ENCODE assay signal across 14 cellular contexts in the genomic region with DNA sequence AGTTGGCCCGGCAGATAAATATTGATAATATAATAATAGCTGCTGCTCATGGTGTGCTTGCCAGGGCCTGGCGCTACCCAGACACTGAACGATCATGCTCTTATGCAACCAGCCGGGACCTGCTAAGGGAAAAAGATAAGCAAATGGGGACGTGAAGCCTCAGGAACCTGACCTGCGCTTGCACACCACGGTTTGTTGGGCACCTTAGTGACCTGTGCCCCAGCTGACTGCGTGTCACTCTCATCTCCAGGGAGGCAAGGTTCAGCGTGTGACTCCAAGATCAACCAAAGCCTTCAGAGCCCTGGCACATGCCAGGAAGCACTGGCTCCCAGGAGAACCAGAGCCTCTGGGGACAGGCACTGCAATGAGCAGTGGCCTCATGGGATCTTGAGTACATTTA.
"Had no signal": no experiment of that assay in that cellular context is flagged by ENCODE, and none has a peak within 500 bp of the region (broad histone marks: within the 10 kb centered on the region; RNA-seq: fewer than 3 reads in every experiment).

No MANE protein-coding gene starts in this region.

- H3K4me1 ChIP-seq: breast epithelium, foreskin keratinocyte, left lung, upper lobe of right lung had no signal

- DNase-seq: activated CD4-positive, alpha-beta T cell treated with anti-CD3 and anti-CD28 coated beads for 4 hours; activated CD8-positive, alpha-beta memory T cell treated with anti-CD3 and anti-CD28 coated beads, Interleukin-2, amount 50 U/mL, for 48 hours; activated CD8-positive, alpha-beta T cell treated with anti-CD3 and anti-CD28 coated beads, Interleukin-2, amount 10 ng/mL, durations not matched to agents 7 days and 5 days; activated naive CD8-positive, alpha-beta T cell treated with anti-CD3 and anti-CD28 coated beads, Interleukin-2, amount 10 ng/mL, durations not matched to agents 7 days and 5 days; foreskin keratinocyte; mesendoderm; upper lobe of right lung had no signal

- H3K4me3 ChIP-seq: breast epithelium, left lung, smooth muscle cell, upper lobe of right lung had no signal

- H3K27me3 ChIP-seq: breast epithelium, foreskin keratinocyte, left lung, upper lobe of right lung had no signal

- H3K4me3 Mint-ChIP-seq: activated CD8-positive, alpha-beta T cell treated with anti-CD3 and anti-CD28 coated beads, Interleukin-2, amount 10 ng/mL, durations not matched to agents 7 days and 5 days; activated naive CD8-positive, alpha-beta T cell treated with anti-CD3 and anti-CD28 coated beads, Interleukin-2, amount 10 ng/mL, durations not matched to agents 7 days and 5 days; neural crest cell; stimulated activated effector memory CD8-positive, alpha-beta T cell treated with anti-CD3 and anti-CD28 coated beads, Interleukin-12 subunit alpha, Interleukin-12 subunit beta, amount 100 ng/mL, for 72 hours had no signal

- ATAC-seq: activated CD8-positive, alpha-beta T cell treated with anti-CD3 and anti-CD28 coated beads, Interleukin-2, amount 10 ng/mL, durations not matched to agents 7 days and 5 days; left lung; stimulated activated effector memory CD8-positive, alpha-beta T cell treated with anti-CD3 and anti-CD28 coated beads, Interleukin-12 subunit alpha, Interleukin-12 subunit beta, amount 100 ng/mL, for 72 hours; upper lobe of right lung had no signal

- H3K27me3 Mint-ChIP-seq: activated naive CD8-positive, alpha-beta T cell treated with anti-CD3 and anti-CD28 coated beads, Interleukin-2, amount 10 ng/mL, durations not matched to agents 7 days and 5 days had no signal

- H3K4me2 ChIP-seq: smooth muscle cell had no signal

- H3K27ac Mint-ChIP-seq: activated CD8-positive, alpha-beta T cell treated with anti-CD3 and anti-CD28 coated beads, Interleukin-2, amount 10 ng/mL, durations not matched to agents 7 days and 5 days; activated naive CD8-positive, alpha-beta T cell treated with anti-CD3 and anti-CD28 coated beads, Interleukin-2, amount 10 ng/mL, durations not matched to agents 7 days and 5 days; stimulated activated effector memory CD8-positive, alpha-beta T cell treated with anti-CD3 and anti-CD28 coated beads, Interleukin-12 subunit alpha, Interleukin-12 subunit beta, amount 100 ng/mL, for 72 hours had no signal

- H3K36me3 ChIP-seq: breast epithelium, upper lobe of right lung had no signal

- H3K9me3 Mint-ChIP-seq: neural crest cell; stimulated activated effector memory CD8-positive, alpha-beta T cell treated with anti-CD3 and anti-CD28 coated beads, Interleukin-12 subunit alpha, Interleukin-12 subunit beta, amount 100 ng/mL, for 72 hours had no signal

- H3K9me3 ChIP-seq: breast epithelium, left lung, upper lobe of right lung had no signal

- H3K27ac ChIP-seq: foreskin keratinocyte, left lung, upper lobe of right lung, VCaP had no signal

- FAIRE-seq: endothelial cell of umbilical vein had no signal

- H3K4me1 Mint-ChIP-seq: stimulated activated effector memory CD8-positive, alpha-beta T cell treated with anti-CD3 and anti-CD28 coated beads, Interleukin-12 subunit alpha, Interleukin-12 subunit beta, amount 100 ng/mL, for 72 hours had no signal
